ENCODE assay signal across 15 cellular contexts in the genomic region with DNA sequence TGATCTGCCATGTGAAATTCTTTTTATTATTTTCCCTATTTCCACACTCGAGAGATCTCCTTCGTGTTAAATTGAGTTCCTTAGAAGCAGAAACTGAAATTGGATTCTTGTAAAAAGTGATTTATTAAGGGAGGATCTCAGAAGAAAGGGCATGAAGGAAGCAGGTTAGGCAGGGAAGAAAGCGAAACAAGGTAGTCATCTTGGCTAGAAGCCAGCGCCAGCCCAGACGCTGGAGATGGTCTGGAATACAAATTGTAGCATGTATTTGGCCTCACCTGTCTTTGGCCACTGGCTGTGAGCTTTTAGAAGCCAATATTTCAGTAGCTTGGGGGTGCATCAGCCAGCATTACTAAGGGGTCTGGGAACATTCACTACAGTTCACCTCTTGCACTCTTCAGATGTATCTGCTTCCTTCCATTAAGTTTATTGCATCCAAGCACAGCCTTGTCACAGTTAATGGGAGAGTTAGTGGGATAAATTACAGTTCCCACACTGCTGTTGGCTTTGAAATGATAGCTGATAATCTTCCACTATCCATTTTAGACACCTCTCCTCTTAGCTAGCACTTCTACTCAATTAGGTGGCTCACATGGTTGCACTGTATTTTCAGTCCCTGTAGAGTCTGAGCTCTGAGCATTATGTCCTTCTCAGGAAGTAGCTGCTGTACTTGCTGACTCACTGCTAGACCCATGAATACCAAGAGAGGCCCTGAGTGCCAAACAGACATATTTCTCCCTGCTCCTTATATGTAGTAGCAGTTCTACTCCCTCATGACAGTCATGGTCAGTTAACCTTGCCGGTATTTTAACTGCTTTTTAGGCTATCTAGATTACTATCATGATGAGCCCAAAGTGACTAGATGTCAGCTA. TPM values are rescaled to one million over a fixed set of nuclear protein-coding genes. Genes with fewer than 3 reads are reported as not detected.
DNase-seq lines count a peak whose midpoint lies in the region; ATAC-seq, FAIRE-seq and TF ChIP-seq lines count a peak whose summit lies in the region.
"Had no signal": no experiment of that assay in that cellular context is flagged by ENCODE, and none has a peak within 500 bp of the region (broad histone marks: within the 10 kb centered on the region; RNA-seq: fewer than 3 reads in every experiment).

No MANE protein-coding gene starts in this region.

- H3K9ac ChIP-seq in kidney (ENCODE audit: low read length in 2 of 2), result peak overlapping the region in 1 of 2 donors; percentile 8

- TF ChIP-seq EP300 in Ishikawa (IDR thresholded peaks at IDR 0.05; ENCODE audit: borderline replicate concordance), result no peak
- TF ChIP-seq EP300 in transverse colon (IDR thresholded peaks at IDR 0.05; ENCODE audit: low read depth), result no peak

- H3K36me3 ChIP-seq in RWPE2 (ENCODE audit: low read depth) (no peaks in the 10 kb centered on the region), kidney (ENCODE audit: control insufficient read depth in 1 of 2, insufficient read depth in 2 of 2, low read length in 2 of 2) (no peaks in the 10 kb centered on the region), transverse colon (no peaks in the 10 kb centered on the region)
- H3K36me3 ChIP-seq: right atrium auricular region had no signal

- H3K4me1 ChIP-seq in RWPE2 (ENCODE audit: insufficient read depth, poor library complexity, severe bottlenecking) (peaks cover 6% of the 10 kb centered on the region), kidney (ENCODE audit: control insufficient read depth in 1 of 2, insufficient read depth in 1 of 2, low read depth in 1 of 2, low read length in 2 of 2) (peaks cover 0 to 4% of the 10 kb centered on the region in 2 donors), transverse colon (peaks cover 0 to 5% (median 0%) of the 10 kb centered on the region in 4 donors)
- H3K4me1 ChIP-seq: right atrium auricular region had no signal

- H3K4me3 ChIP-seq in RWPE2 (ENCODE audit: severe bottlenecking) (no peak overlapping the region), kidney (ENCODE audit: low read length in 2 of 2) (peak overlapping the region; percentile 42 to 54), transverse colon (no peak overlapping the region)
- H3K4me3 ChIP-seq: right atrium auricular region had no signal

- H3K27ac ChIP-seq in RWPE2 (ENCODE audit: poor library complexity, severe bottlenecking) (peak overlapping the region; percentile 11), kidney (ENCODE audit: low read depth in 2 of 2, low read length in 2 of 2) (no peak overlapping the region), transverse colon (peak overlapping the region in 2 of 4 donors; percentile 2 to 6)
- H3K27ac ChIP-seq: right atrium auricular region had no signal

- no peak for FAIRE-seq in kidney (lab: Jason Lieb, UNC)
- FAIRE-seq: endometrium had no signal

- in situ Hi-C loops in transverse colon (cut with MboI; ENCODE audit: low pct_ligation_motif_present in 1 of 4, low pct_unique_long_range_greater_than_20kb in 1 of 4, low sequenced_read_pairs in 3 of 4), result no loop called here

- TF ChIP-seq POLR2A in transverse colon (IDR thresholded peaks at IDR 0.05), result no peak

- H3K27me3 ChIP-seq in RWPE2 (ENCODE audit: insufficient read depth, poor library complexity, severe bottlenecking), result no peaks in the 10 kb centered on the region
- H3K27me3 ChIP-seq in transverse colon, result no peaks in the 10 kb centered on the region
- H3K27me3 ChIP-seq: right atrium auricular region had no signal

- TF ChIP-seq CTCF in RWPE2 (IDR thresholded peaks at IDR 0.05; ENCODE audit: poor library complexity, severe bottlenecking) (no peak), kidney (IDR thresholded peaks at IDR 0.05; ENCODE audit: borderline replicate concordance, extremely low read depth, insufficient read depth) (no peak), transverse colon (IDR thresholded peaks at IDR 0.05) (no peak)

- TF ChIP-seq RAD21 in Ishikawa (IDR thresholded peaks at IDR 0.05; ENCODE audit: low read depth), result no peak

- ATAC-seq in RWPE2 (ENCODE audit: low read depth), result peak; percentile 94
- ATAC-seq in GM18502 (IDR thresholded peaks at IDR 0.05; ENCODE audit: poor library complexity, unreplicated experiment), result no peak
- no peak for ATAC-seq in GM19395 (IDR thresholded peaks at IDR 0.05; ENCODE audit: unreplicated experiment)
- ATAC-seq: activated CD4-positive, CD25-positive, alpha-beta regulatory T cell treated with anti-CD3 and anti-CD28 coated beads, Interleukin-2, amount 50 U/mL, for 24 hours; left cardiac atrium; stimulated activated naive CD8-positive, alpha-beta T cell treated with anti-CD3 and anti-CD28 coated beads, Interleukin-15, Interleukin-2, amounts not matched to agents 100 U/mL and 50 U/mL, for 24 hours had no signal

- 25 to 36% methylated on average over 4 to 6 of the region's 6 CpGs for WGBS in transverse colon (ENCODE audit: low coverage in 1 of 2), 2 donors

- intact Hi-C loops in kidney (cut with DNase I) (no loop called here), transverse colon (cut with DNase I; ENCODE audit: low total_unique reads) (no loop called here)

- DNase-seq in RWPE2 (ENCODE audit: low spot score) (peak; percentile 53), kidney (peak; percentile 79), transverse colon (peak; percentile 25), germinal center (ENCODE audit: low spot score) (no peak), occipital lobe (lab: John Stamatoyannopoulos, UW) (no peak)
- DNase-seq: Kasumi-1; left cardiac atrium; NCI-H2107; stimulated activated naive CD8-positive, alpha-beta T cell treated with anti-CD3 and anti-CD28 coated beads, Interleukin-15, Interleukin-2, amounts not matched to agents 100 U/mL and 50 U/mL, for 24 hours had no signal

- H3K9me3 ChIP-seq in RWPE2 (ENCODE audit: severe bottlenecking), result no peaks in the 10 kb centered on the region
- no peaks in the 10 kb centered on the region for H3K9me3 ChIP-seq in kidney (ENCODE audit: control insufficient read depth in 1 of 2, low read length in 2 of 2)
- no peaks in the 10 kb centered on the region for H3K9me3 ChIP-seq in transverse colon
- H3K9me3 ChIP-seq: right atrium auricular region had no signal

TF ChIP-seq in Ishikawa, 13 proteins besides CTCF, POLR2A, EP300 and RAD21:
- TF ChIP-seq, protein P1, sequence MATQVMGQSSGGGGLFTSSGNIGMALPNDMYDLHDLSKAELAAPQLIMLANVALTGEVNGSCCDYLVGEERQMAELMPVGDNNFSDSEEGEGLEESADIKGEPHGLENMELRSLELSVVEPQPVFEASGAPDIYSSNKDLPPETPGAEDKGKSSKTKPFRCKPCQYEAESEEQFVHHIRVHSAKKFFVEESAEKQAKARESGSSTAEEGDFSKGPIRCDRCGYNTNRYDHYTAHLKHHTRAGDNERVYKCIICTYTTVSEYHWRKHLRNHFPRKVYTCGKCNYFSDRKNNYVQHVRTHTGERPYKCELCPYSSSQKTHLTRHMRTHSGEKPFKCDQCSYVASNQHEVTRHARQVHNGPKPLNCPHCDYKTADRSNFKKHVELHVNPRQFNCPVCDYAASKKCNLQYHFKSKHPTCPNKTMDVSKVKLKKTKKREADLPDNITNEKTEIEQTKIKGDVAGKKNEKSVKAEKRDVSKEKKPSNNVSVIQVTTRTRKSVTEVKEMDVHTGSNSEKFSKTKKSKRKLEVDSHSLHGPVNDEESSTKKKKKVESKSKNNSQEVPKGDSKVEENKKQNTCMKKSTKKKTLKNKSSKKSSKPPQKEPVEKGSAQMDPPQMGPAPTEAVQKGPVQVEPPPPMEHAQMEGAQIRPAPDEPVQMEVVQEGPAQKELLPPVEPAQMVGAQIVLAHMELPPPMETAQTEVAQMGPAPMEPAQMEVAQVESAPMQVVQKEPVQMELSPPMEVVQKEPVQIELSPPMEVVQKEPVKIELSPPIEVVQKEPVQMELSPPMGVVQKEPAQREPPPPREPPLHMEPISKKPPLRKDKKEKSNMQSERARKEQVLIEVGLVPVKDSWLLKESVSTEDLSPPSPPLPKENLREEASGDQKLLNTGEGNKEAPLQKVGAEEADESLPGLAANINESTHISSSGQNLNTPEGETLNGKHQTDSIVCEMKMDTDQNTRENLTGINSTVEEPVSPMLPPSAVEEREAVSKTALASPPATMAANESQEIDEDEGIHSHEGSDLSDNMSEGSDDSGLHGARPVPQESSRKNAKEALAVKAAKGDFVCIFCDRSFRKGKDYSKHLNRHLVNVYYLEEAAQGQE (IDR thresholded peaks at IDR 0.05; ENCODE audit: low read depth), result no peak
- TF ChIP-seq TCF12 (IDR thresholded peaks at IDR 0.05; ENCODE audit: low read depth) (no peak), NFIC (IDR thresholded peaks at IDR 0.05) (peak; percentile 82), CREB1 (IDR thresholded peaks at IDR 0.05; ENCODE audit: low read depth) (no peak), YY1 (IDR thresholded peaks at IDR 0.05; ENCODE audit: low read depth) (no peak), CEBPB (IDR thresholded peaks at IDR 0.05) (no peak), ZBTB7A (IDR thresholded peaks at IDR 0.05; ENCODE audit: low read depth) (no peak)
- TF ChIP-seq, protein P2, sequence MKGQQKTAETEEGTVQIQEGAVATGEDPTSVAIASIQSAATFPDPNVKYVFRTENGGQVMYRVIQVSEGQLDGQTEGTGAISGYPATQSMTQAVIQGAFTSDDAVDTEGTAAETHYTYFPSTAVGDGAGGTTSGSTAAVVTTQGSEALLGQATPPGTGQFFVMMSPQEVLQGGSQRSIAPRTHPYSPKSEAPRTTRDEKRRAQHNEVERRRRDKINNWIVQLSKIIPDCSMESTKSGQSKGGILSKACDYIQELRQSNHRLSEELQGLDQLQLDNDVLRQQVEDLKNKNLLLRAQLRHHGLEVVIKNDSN (IDR thresholded peaks at IDR 0.05), result no peak
- TF ChIP-seq, protein P3, sequence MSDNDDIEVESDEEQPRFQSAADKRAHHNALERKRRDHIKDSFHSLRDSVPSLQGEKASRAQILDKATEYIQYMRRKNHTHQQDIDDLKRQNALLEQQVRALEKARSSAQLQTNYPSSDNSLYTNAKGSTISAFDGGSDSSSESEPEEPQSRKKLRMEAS (IDR thresholded peaks at IDR 0.05), result peak; percentile 15; the same call in 1 of the 2 replicates

RNA-seq across cellular contexts. Expression of a gene that starts 14.6 kb away (rescaled TPM):
- total RNA-seq in kidney, result not detected
- not detected for polyA plus RNA-seq in kidney (ENCODE audit: insufficient read depth, low read depth, low replicate concordance)
- total RNA-seq in transverse colon, result not detected
- total RNA-seq in occipital lobe, result not detected
- total RNA-seq: left cardiac atrium, right atrium auricular region had no signal

Comparison
In these comparisons a context has a peak if more than half of its experiments do, and no peak if none do; other contexts are left out.
1. DNase-seq: peak in RWPE2 (single experiment), kidney (single experiment) and transverse colon (single experiment); none in germinal center (single experiment) and occipital lobe (single experiment).
2. H3K4me3 ChIP-seq: peak in kidney (2 of 2); none in RWPE2 (single experiment) and transverse colon (0 of 4).